8 cellular contexts compared by ENCODE assay signal in the genomic region with DNA sequence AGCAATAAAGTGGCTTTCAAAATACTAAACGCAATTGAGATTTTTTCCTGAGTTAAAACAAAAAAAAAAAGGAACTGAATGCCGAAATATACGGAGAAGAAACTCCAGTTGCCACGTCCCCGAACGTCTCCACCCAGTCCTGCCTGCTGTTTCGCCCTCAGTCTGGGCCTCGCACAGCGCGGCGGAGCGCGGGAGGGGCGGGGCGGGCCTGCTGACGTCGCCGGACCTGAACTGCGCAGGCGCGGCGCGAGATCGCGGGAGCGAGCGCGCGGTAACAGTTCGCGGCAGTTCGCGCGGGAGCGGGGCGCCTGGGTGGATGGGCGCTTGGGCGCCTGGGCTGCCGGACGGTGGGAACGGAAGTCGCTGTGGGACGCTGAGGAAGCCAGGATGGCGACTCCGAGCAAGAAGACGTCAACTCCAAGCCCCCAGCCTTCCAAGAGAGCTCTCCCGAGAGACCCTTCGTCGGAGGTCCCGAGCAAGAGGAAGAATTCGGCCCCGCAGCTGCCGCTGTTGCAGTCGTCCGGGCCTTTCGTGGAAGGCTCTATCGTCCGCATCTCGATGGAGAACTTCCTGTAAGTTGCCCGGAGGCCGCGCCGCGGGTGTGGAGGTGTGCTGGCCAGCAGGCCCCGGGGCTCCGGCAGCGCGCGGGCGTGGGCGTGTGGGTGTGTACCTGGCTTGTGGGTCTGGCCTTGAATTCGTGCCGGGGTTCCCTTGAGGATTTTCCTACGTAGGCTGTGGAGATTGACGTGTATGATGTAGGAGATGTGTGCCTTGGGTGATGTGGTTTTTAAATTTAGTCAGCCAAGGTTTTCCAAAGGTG. TPM values are rescaled to one million over a fixed set of nuclear protein-coding genes. Genes with fewer than 3 reads are reported as not detected.
DNase-seq lines count a peak whose midpoint lies in the region; ATAC-seq and TF ChIP-seq lines count a peak whose summit lies in the region.

TSS of gene SMC5 (plus strand) at position 287 of the 820 bp plus-strand sequence. CDS start at position 388, 101 bp downstream.

- TF ChIP-seq CTCF in epithelial cell of esophagus (IDR thresholded peaks at IDR 0.05; ENCODE audit: insufficient read depth, low read depth, low read length, missing control alignments), result no peak

- DNase-seq in DMS153 (lab: John Stamatoyannopoulos, UW) (peak; percentile 86), OCI-M2 (lab: John Stamatoyannopoulos, UW; ENCODE audit: unreplicated experiment) (peak; percentile 33), activated T-cell treated with anti-CD3 and anti-CD28 coated beads for 4 hours (peak; percentile 80), epithelial cell of esophagus (ENCODE audit: low read depth) (peak; percentile 92)
- peak; percentile 79 to 83 for DNase-seq in stimulated activated CD8-positive, alpha-beta memory T cell treated with anti-CD3 and anti-CD28 coated beads, Interleukin-2, amount 100 ng/mL, for 48 hours (ENCODE audit: low read depth in 2 of 2)

- no peak for TF ChIP-seq EP300 in Ishikawa (IDR thresholded peaks at IDR 0.05; ENCODE audit: borderline replicate concordance)

- no peak for TF ChIP-seq RAD21 in Ishikawa (IDR thresholded peaks at IDR 0.05; ENCODE audit: low read depth)

- H3K27me3 ChIP-seq in mononuclear cell (ENCODE audit: insufficient read depth, low read length), result no peaks in the 10 kb centered on the region

- H3K4me1 ChIP-seq in mononuclear cell (ENCODE audit: insufficient read depth, low read length), result peaks cover 48% of the 10 kb centered on the region

- H3K9me3 ChIP-seq in mononuclear cell (ENCODE audit: low read depth, low read length), result no peaks in the 10 kb centered on the region

- H3K4me3 ChIP-seq in epithelial cell of esophagus (ENCODE audit: low read length) (peak within 1 kb of the TSS; percentile 92), mononuclear cell (ENCODE audit: low read length) (peak within 1 kb of the TSS; percentile 87)

- peak; percentile 81 for ATAC-seq in GM21619 (IDR thresholded peaks at IDR 0.05; ENCODE audit: unreplicated experiment)

TF ChIP-seq in Ishikawa, 13 proteins besides CTCF, POLR2A, EP300 and RAD21:
- TF ChIP-seq NFIC (IDR thresholded peaks at IDR 0.05) (peak; percentile 25; the same call in 1 of the 2 replicates), CEBPB (IDR thresholded peaks at IDR 0.05) (no peak), CREB1 (IDR thresholded peaks at IDR 0.05; ENCODE audit: low read depth) (no peak), FOXM1 (IDR thresholded peaks at IDR 0.05; ENCODE audit: borderline replicate concordance, low read depth) (no peak), EGR1 (IDR thresholded peaks at IDR 0.05) (peak; percentile 98), YY1 (IDR thresholded peaks at IDR 0.05; ENCODE audit: low read depth) (peak; percentile 58), TEAD4 (IDR thresholded peaks at IDR 0.05) (no peak), MAX (IDR thresholded peaks at IDR 0.05) (peak; percentile 59), ZBTB7A (IDR thresholded peaks at IDR 0.05; ENCODE audit: low read depth) (peak; percentile 54; the same call in 1 of the 2 replicates), TAF1 (IDR thresholded peaks at IDR 0.05; ENCODE audit: low read depth) (peak; percentile 74), TCF12 (IDR thresholded peaks at IDR 0.05; ENCODE audit: low read depth) (no peak), REST (IDR thresholded peaks at IDR 0.05; ENCODE audit: low read depth) (no peak)
- TF ChIP-seq, protein P1, sequence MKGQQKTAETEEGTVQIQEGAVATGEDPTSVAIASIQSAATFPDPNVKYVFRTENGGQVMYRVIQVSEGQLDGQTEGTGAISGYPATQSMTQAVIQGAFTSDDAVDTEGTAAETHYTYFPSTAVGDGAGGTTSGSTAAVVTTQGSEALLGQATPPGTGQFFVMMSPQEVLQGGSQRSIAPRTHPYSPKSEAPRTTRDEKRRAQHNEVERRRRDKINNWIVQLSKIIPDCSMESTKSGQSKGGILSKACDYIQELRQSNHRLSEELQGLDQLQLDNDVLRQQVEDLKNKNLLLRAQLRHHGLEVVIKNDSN (IDR thresholded peaks at IDR 0.05), result no peak

RNA-seq across cellular contexts. Expression of gene SMC5, which starts in this region (rescaled TPM):
- 30.1 TPM for total RNA-seq in mononuclear cell

Comparison
In these comparisons a context has a peak if more than half of its experiments do, and no peak if none do; other contexts are left out.
1. Peak in every context shown above with its lines: DNase-seq, ATAC-seq and H3K4me3 ChIP-seq.
2. DNase-seq: peak in every context shown above with its lines; median percentile 92 in epithelial cell of esophagus; 86 in DMS153; 81 in stimulated activated CD8-positive, alpha-beta memory T cell treated with anti-CD3 and anti-CD28 coated beads, Interleukin-2, amount 100 ng/mL, for 48 hours; 80 in activated T-cell treated with anti-CD3 and anti-CD28 coated beads for 4 hours; 33 in OCI-M2.